In the genomic region with DNA sequence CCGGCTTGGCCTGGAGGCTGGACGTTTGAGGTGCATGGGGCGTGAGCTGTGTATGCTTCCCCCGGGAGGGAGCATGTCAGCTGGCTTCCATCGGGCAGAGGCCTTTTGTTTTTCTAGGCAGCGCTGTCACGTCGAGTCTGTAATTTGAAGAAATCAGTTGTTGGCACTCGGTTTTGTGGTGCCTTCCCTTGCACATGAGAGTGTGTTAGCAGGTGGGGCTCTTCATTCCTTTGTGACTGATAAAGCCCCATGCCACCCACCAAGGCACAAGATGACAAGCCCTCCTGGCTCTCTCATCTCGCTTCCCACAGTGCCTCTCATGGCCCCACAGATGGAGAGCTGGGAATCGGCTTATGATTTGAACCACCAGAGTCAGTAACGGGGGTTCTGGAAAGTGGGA, we compare ENCODE assay signal across 1 cellular context.
TF ChIP-seq lines count a peak whose summit lies in the region.

No MANE protein-coding gene starts in this region.

TF ChIP-seq in IMR-90, 13 proteins besides CTCF, POLR2A, EP300 and RAD21 (continued from another document):
- TF ChIP-seq CEBPB (IDR thresholded peaks at IDR 0.05; ENCODE audit: low read depth, low read length) (no peak), MAZ (IDR thresholded peaks at IDR 0.05; ENCODE audit: borderline replicate concordance, low read depth, low read length) (no peak), RCOR1 (IDR thresholded peaks at IDR 0.05; ENCODE audit: insufficient replicate concordance, low read length) (no peak), CHD1 (IDR thresholded peaks at IDR 0.05; ENCODE audit: low read depth, low read length) (no peak), FOS (IDR thresholded peaks at IDR 0.05; ENCODE audit: low read depth, low read length) (no peak)
- TF ChIP-seq, protein P1, sequence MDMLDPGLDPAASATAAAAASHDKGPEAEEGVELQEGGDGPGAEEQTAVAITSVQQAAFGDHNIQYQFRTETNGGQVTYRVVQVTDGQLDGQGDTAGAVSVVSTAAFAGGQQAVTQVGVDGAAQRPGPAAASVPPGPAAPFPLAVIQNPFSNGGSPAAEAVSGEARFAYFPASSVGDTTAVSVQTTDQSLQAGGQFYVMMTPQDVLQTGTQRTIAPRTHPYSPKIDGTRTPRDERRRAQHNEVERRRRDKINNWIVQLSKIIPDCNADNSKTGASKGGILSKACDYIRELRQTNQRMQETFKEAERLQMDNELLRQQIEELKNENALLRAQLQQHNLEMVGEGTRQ (IDR thresholded peaks at IDR 0.05; ENCODE audit: low read depth, low read length): no peak
